8 cellular contexts compared by ENCODE assay signal in the genomic region with DNA sequence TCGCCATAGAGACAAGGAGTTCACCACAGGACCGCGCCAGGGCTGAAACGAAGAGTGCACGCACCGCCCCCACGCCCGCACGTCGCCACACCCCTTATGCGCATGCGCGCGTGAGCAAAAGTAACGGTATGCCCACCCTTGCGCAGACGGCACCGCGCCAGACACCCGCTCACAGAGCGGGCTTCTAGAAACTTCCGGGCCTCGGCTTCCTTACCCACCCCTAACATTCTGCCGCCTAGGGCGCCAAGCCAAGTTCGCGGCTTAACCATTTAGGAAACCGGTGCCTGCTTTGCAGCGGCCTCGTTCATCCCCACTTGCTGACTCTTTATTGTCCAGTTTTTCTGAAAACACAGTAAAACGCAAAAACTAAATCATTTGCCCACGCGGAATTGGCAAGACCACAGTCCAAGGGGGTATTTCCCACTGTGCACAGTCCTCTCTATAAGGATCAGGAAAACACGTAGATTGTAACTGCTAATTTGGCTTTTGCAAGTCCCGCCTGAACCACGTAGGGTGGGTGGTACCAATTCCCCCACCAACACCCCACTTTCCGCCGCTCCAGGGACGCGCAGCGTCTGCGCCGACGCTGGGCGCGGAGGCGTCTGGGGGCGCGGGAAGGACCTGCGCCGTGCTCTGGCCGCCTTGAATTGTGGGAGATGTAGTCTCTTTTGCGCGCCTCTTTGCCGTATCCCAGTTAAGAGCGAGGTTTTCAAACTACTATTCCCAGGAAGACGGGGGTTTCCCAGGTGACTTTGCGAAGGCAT. TPM values are rescaled to one million over a fixed set of nuclear protein-coding genes. Genes with fewer than 3 reads are reported as not detected.
DNase-seq lines count a peak whose midpoint lies in the region; ATAC-seq and TF ChIP-seq lines count a peak whose summit lies in the region.

A gene with protein sequence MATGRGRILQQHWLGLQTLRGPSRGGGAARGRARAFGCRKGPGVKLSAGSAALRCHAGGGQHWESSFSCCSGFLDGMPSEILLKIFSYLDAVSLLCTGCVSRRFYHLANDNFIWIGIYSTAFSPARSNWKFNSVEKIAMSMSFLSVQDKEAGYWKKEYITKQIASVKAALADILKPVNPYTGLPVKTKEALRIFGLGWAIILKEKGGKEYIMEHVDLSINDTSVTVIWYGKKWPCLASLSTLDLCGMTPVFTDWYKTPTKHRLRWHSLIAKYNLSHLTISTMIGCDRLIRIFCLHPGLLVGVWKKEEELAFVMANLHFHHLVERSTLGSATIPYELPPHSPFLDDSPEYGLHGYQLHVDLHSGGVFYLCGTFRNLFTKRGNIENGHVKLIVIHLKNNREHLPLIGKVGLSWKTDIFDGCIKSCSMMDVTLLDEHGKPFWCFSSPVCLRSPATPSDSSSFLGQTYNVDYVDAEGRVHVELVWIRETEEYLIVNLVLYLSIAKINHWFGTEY (minus strand): TSS at position 56 of the 764 bp plus-strand sequence. CDS start 49 bp downstream, at position 7.
A gene with protein sequence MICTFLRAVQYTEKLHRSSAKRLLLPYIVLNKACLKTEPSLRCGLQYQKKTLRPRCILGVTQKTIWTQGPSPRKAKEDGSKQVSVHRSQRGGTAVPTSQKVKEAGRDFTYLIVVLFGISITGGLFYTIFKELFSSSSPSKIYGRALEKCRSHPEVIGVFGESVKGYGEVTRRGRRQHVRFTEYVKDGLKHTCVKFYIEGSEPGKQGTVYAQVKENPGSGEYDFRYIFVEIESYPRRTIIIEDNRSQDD (plus strand): TSS at position 745 of the 764 bp plus-strand sequence. CDS start 286 bp downstream, outside the sequence.

- peak within 1 kb of the TSS; percentile 97 for H3K27ac Mint-ChIP-seq in T-helper 2 cell treated with Interferon-gamma antibody and Interleukin-4, amounts not matched to agents 5 μg/mL and 100 μg/mL, for 36 hours

- H3K4me1 ChIP-seq in ascending aorta (peaks cover 4 to 12% of the 10 kb centered on the region in 2 donors), right atrium auricular region (peaks cover 0 to 50% of the 10 kb centered on the region in 2 donors), prostate gland (replicated peaks) (peaks cover 2% of the 10 kb centered on the region), urinary bladder (ENCODE audit: insufficient read depth) (no peaks in the 10 kb centered on the region)

- peaks cover 13% of the 10 kb centered on the region for H3K36me3 Mint-ChIP-seq in T-helper 2 cell treated with Interferon-gamma antibody and Interleukin-4, amounts not matched to agents 5 μg/mL and 100 μg/mL, for 36 hours (ENCODE audit: low read depth)

- intact Hi-C loops in ascending aorta (cut with DNase I) (loop anchor here (1.0 to 2.0 kb wide), 3 partner anchors 144 to 451 kb away; a partner anchor contains a TSS), prostate gland (cut with DNase I) (loop anchor here (5.0 kb wide), 2 partner anchors 144 to 349 kb away; a partner anchor contains a TSS)

- no peaks in the 10 kb centered on the region for H3K9me3 Mint-ChIP-seq in T-helper 2 cell treated with Interferon-gamma antibody and Interleukin-4, amounts not matched to agents 5 μg/mL and 100 μg/mL, for 36 hours

- WGBS in prostate gland: 1% methylated on average over 58 of the region's 58 CpGs
- under 1% methylated on average over 58 of the region's 58 CpGs for WGBS in urinary bladder

- H3K27me3 ChIP-seq in ascending aorta: no peaks in the 10 kb centered on the region
- H3K27me3 ChIP-seq in right atrium auricular region: no peaks in the 10 kb centered on the region
- H3K27me3 ChIP-seq in prostate gland (replicated peaks; ENCODE audit: insufficient read depth): no peaks in the 10 kb centered on the region

- H3K4me3 ChIP-seq in ascending aorta: peak within 1 kb of the TSS; percentile 78 to 90
- peak within 1 kb of the TSS; percentile 62 to 96 for H3K4me3 ChIP-seq in right atrium auricular region
- H3K4me3 ChIP-seq in prostate gland: peak within 1 kb of the TSS; percentile 56
- H3K4me3 ChIP-seq in urinary bladder (ENCODE audit: low read depth, low read length): peak within 1 kb of the TSS; percentile 61

- peaks cover 29% of the 10 kb centered on the region for H3K4me1 Mint-ChIP-seq in T-helper 2 cell treated with Interferon-gamma antibody and Interleukin-4, amounts not matched to agents 5 μg/mL and 100 μg/mL, for 36 hours (ENCODE audit: low read depth)

- H3K36me3 ChIP-seq in ascending aorta (no peaks in the 10 kb centered on the region), right atrium auricular region (peaks cover 6% of the 10 kb centered on the region), prostate gland (no peaks in the 10 kb centered on the region), urinary bladder (ENCODE audit: insufficient read depth) (no peaks in the 10 kb centered on the region)

- H3K27ac ChIP-seq in ascending aorta (peak within 1 kb of the TSS; percentile 84 to 95), right atrium auricular region (peak within 1 kb of the TSS; percentile 93 to 98), prostate gland (peak within 1 kb of the TSS; percentile 83 to 88), urinary bladder (ENCODE audit: low read depth) (peak within 1 kb of the TSS; percentile 65)

- ATAC-seq in GM18505 (IDR thresholded peaks at IDR 0.05; ENCODE audit: unreplicated experiment): peak; percentile 89
- ATAC-seq in HG02970 (IDR thresholded peaks at IDR 0.05; ENCODE audit: low FRiP score, unreplicated experiment): peak; percentile 92

- DNase-seq in NCI-H187 treated with DMSO at 0.1 percent for 48 hours (lab: John Stamatoyannopoulos, UW) (peak; percentile 82), ascending aorta (ENCODE audit: low spot score in 2 of 2) (peak; percentile 82 to 97), right atrium auricular region (ENCODE audit: low spot score) (peak; percentile 96), prostate gland (ENCODE audit: low spot score) (peak; percentile 91)
- DNase-seq in T-helper 2 cell treated with Interferon-gamma antibody and Interleukin-4, amounts not matched to agents 5 μg/mL and 100 μg/mL, for 36 hours (ENCODE audit: low spot score): peak; percentile 97

- H3K9me3 ChIP-seq in ascending aorta (no peaks in the 10 kb centered on the region), right atrium auricular region (no peaks in the 10 kb centered on the region), prostate gland (no peaks in the 10 kb centered on the region)

- H3K4me3 Mint-ChIP-seq in T-helper 2 cell treated with Interferon-gamma antibody and Interleukin-4, amounts not matched to agents 5 μg/mL and 100 μg/mL, for 36 hours: peak within 1 kb of the TSS; percentile 96

- H3K27me3 Mint-ChIP-seq in T-helper 2 cell treated with Interferon-gamma antibody and Interleukin-4, amounts not matched to agents 5 μg/mL and 100 μg/mL, for 36 hours (ENCODE audit: low read depth): peaks cover 2% of the 10 kb centered on the region

- peak; percentile 86 for TF ChIP-seq POLR2A in GM18505 (IDR thresholded peaks at IDR 0.05; ENCODE audit: borderline replicate concordance, extremely low read depth, insufficient read depth, insufficient read length)
- TF ChIP-seq POLR2A in prostate gland (IDR thresholded peaks at IDR 0.05): peak; percentile 33

- TF ChIP-seq CTCF in ascending aorta (IDR thresholded peaks at IDR 0.05) (no peak), right atrium auricular region (IDR thresholded peaks at IDR 0.05) (no peak), prostate gland (IDR thresholded peaks at IDR 0.05) (peak in 2 of 4 experiments; percentile 12 to 31)

RNA-seq across cellular contexts. Expression of the first gene that starts in this region (rescaled TPM):
- total RNA-seq in ascending aorta (not detected), right atrium auricular region (under 1 TPM in 1 of 2 donors, not detected in 1; 0.30 TPM), prostate gland (1 to 10 TPM; 4.2 to 7.8 TPM), urinary bladder (1.1 TPM)
- 0.38 TPM for polyA plus RNA-seq in urinary bladder

RNA-seq across cellular contexts. Expression of the second gene that starts in this region (rescaled TPM):
- 27.2 TPM for total RNA-seq in ascending aorta
- 10 to 100 TPM; 56.5 to 71.8 TPM for total RNA-seq in right atrium auricular region
- total RNA-seq in prostate gland: 10 to 100 TPM; 27.6 to 33.1 TPM
- total RNA-seq in urinary bladder: 26.7 TPM
- 37.0 TPM for polyA plus RNA-seq in urinary bladder

Comparison
In these comparisons a context has a peak if more than half of its experiments do, and no peak if none do; other contexts are left out.
1. Peak in every context shown above with its lines: DNase-seq, ATAC-seq, H3K4me3 ChIP-seq and H3K27ac ChIP-seq.